Comparison of ENCODE assay signal across 14 cellular contexts in the genomic region with DNA sequence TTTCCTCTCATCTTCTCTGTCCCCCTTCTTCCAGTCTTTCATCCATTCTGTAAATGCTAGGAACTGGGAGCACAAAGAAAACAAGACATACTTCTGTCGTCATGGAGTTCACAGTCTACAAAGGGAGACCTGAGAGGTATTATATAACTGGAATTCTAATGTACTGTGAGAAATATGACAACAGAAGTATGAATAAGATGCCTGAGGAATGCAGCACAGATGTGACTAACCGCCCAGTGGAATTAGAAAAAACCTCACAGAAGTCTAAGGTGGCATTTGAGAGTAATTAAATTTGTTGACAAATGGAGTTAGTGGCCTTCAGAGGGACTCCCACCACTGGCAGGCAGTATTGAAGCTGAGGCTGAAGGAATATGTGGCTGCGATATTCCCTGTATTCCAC.
A peak's percentile ranks its signal among the peaks of the same experiment; 100 is the strongest.
DNase-seq lines count a peak whose midpoint lies in the region; FAIRE-seq and TF ChIP-seq lines count a peak whose summit lies in the region.
"Had no signal": no experiment of that assay in that cellular context is flagged by ENCODE, and none has a peak within 500 bp of the region (broad histone marks: within the 10 kb centered on the region; RNA-seq: fewer than 3 reads in every experiment).

No MANE protein-coding gene starts in this region.

- no peaks in the 10 kb centered on the region for H3K4me1 ChIP-seq in testis
- H3K4me1 ChIP-seq in MM.1S (ENCODE audit: low read length), result no peaks in the 10 kb centered on the region

- H3K27ac ChIP-seq in testis, result no peak overlapping the region
- H3K27ac ChIP-seq in MM.1S (ENCODE audit: low read length), result no peak overlapping the region
- H3K27ac ChIP-seq: BLaER1 had no signal

- H3K9me3 ChIP-seq in testis (no peaks in the 10 kb centered on the region), MM.1S (replicated peaks; ENCODE audit: insufficient read depth, low read length) (no peaks in the 10 kb centered on the region)

- H3K36me3 ChIP-seq in testis (ENCODE audit: low read depth, missing control alignments), result no peaks in the 10 kb centered on the region
- no peaks in the 10 kb centered on the region for H3K36me3 ChIP-seq in MM.1S (replicated peaks; ENCODE audit: insufficient read depth, low read length)

- no peak overlapping the region for H3K4me2 ChIP-seq in MM.1S (ENCODE audit: low read depth, low read length)
- H3K4me2 ChIP-seq: BLaER1 had no signal

- no peak overlapping the region for H3K4me3 ChIP-seq in epithelial cell of esophagus (ENCODE audit: low read length)
- H3K4me3 ChIP-seq in skeletal muscle cell (ENCODE audit: low read depth, low read length), result no peak overlapping the region
- no peak overlapping the region for H3K4me3 ChIP-seq in testis
- no peak overlapping the region for H3K4me3 ChIP-seq in MM.1S (ENCODE audit: low read length)
- H3K4me3 ChIP-seq: BLaER1 had no signal

- no peaks in the 10 kb centered on the region for H3K79me2 ChIP-seq in MM.1S (ENCODE audit: low read length)

- no peak for TF ChIP-seq POLR2A in testis (IDR thresholded peaks at IDR 0.05)

- FAIRE-seq in RCC 7860 (lab: Jason Lieb, UNC), result no peak
- FAIRE-seq: islet of Langerhans had no signal

- intact Hi-C loops in testis (cut with DNase I; ENCODE audit: low total_unique reads), result no loop called here

- H3K9me2 ChIP-seq in MM.1S (replicated peaks; ENCODE audit: insufficient read depth, low read length), result no peaks in the 10 kb centered on the region

- H4K20me1 ChIP-seq in MM.1S (ENCODE audit: insufficient read depth, low read length), result no peaks in the 10 kb centered on the region
- H4K20me1 ChIP-seq: BLaER1 had no signal

- H3K27me3 ChIP-seq in testis (no peaks in the 10 kb centered on the region), MM.1S (replicated peaks; ENCODE audit: insufficient read depth, low read length) (no peaks in the 10 kb centered on the region)
- H3K27me3 ChIP-seq: BLaER1 had no signal

- H3F3A ChIP-seq in MM.1S (ENCODE audit: insufficient read depth, low read length), result no peaks in the 10 kb centered on the region

- H3K9ac ChIP-seq in MM.1S (ENCODE audit: low read length), result no peak overlapping the region
- H3K9ac ChIP-seq: BLaER1 had no signal

- H2AFZ ChIP-seq in MM.1S (ENCODE audit: low read length), result no peak overlapping the region

- WGBS in testis, 2 donors, result 87 to 90% methylated on average over 3 of the region's 3 CpGs

- DNase-seq in GM04503 (ENCODE audit: low read depth) (peak; percentile 69), RCC 7860 (ENCODE audit: low spot score) (peak; percentile 22), epithelial cell of esophagus (ENCODE audit: low read depth) (peak; percentile 70), skeletal muscle cell (ENCODE audit: low read depth) (peak; percentile 14), testis (no peak), MM.1S (no peak)
- DNase-seq in activated CD4-positive, alpha-beta T cell treated with anti-CD3 and anti-CD28 coated beads, Interleukin-2, amount 50 U/mL, for 1 hour, result no peak
- DNase-seq: DMS 273 treated with DMSO at 0.1 percent for 48 hours, head of caudate nucleus, NCI-H1048, right cardiac atrium, T-helper 1 cell had no signal

- TF ChIP-seq CTCF in epithelial cell of esophagus (IDR thresholded peaks at IDR 0.05; ENCODE audit: insufficient read depth, low read depth, low read length, missing control alignments) (no peak), testis (IDR thresholded peaks at IDR 0.05) (no peak), MM.1S (IDR thresholded peaks at IDR 0.05; ENCODE audit: low read length) (no peak)

Comparison
In these comparisons a context has a peak if more than half of its experiments do, and no peak if none do; other contexts are left out.
1. DNase-seq: peak in GM04503 (single experiment), RCC 7860 (single experiment), epithelial cell of esophagus (single experiment) and skeletal muscle cell (single experiment); none in activated CD4-positive, alpha-beta T cell treated with anti-CD3 and anti-CD28 coated beads, Interleukin-2, amount 50 U/mL, for 1 hour (single experiment), testis (single experiment) and MM.1S (single experiment).